Comparison of ENCODE assay signal across 1 cellular context in the genomic region with DNA sequence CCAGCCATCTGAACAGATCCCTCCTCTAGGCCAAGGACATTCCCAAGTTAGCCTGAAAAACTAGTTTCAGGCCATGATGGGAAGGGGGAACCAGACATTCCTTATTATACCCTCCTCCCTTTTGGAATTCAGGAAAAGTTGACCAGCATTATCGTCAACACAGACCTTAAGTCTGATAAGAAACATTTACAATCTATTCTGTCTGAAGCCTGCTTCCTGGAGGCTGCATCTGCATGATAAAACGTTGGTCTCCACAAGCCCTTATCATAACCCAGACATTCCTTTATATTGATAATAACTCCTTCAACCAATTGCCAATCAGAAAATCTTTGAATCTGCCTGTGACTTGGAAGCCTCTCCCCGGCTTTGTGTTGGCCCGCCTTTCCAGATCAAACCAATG.
A peak's percentile ranks its signal among the peaks of the same experiment; 100 is the strongest.
TF ChIP-seq lines count a peak whose summit lies in the region.

No MANE protein-coding gene starts in this region.

TF ChIP-seq in K562, 482 proteins besides CTCF, POLR2A, EP300 and RAD21 (continued from another document):
- TF ChIP-seq GATAD2A (IDR thresholded peaks at IDR 0.05) (no peak), FOXA1 (IDR thresholded peaks at IDR 0.05; ENCODE audit: borderline replicate concordance) (no peak), MTA3 (IDR thresholded peaks at IDR 0.05; ENCODE audit: borderline replicate concordance) (0 out of 2 replicates have a peak, but pooled peaks have one; percentile 27), CTBP1 (IDR thresholded peaks at IDR 0.05; ENCODE audit: borderline replicate concordance) (peak; percentile 30; the same call in 1 of the 2 replicates), SNIP1 (IDR thresholded peaks at IDR 0.05; ENCODE audit: low read depth) (no peak), SRSF1 (IDR thresholded peaks at IDR 0.05; ENCODE audit: low read depth, low read length) (no peak), COPS2 (conservative IDR thresholded peaks at IDR 0.05) (no peak), NFYB (IDR thresholded peaks at IDR 0.05; ENCODE audit: extremely low read depth, insufficient read length) (no peak), MYBL2 (IDR thresholded peaks at IDR 0.05; ENCODE audit: low read depth) (no peak), MYBL2 (CRISPR knock-in tag; IDR thresholded peaks at IDR 0.05; ENCODE audit: borderline replicate concordance) (no peak), LCOR (CRISPR knock-in tag; IDR thresholded peaks at IDR 0.05) (no peak), TFAP4 (CRISPR knock-in tag; IDR thresholded peaks at IDR 0.05; ENCODE audit: borderline replicate concordance) (no peak), IRF2 (CRISPR knock-in tag; IDR thresholded peaks at IDR 0.05) (no peak), ZBED1 (IDR thresholded peaks at IDR 0.05) (no peak), NCOA1 (IDR thresholded peaks at IDR 0.05; ENCODE audit: low read depth) (no peak), ZNF695 (CRISPR knock-in tag; IDR thresholded peaks at IDR 0.05) (no peak), NUFIP1 (IDR thresholded peaks at IDR 0.05; ENCODE audit: partially characterized antibody) (no peak), SP2 (IDR thresholded peaks at IDR 0.05; ENCODE audit: extremely low read depth, low read depth, low read length, poor library complexity, severe bottlenecking) (no peak), CC2D1A (IDR thresholded peaks at IDR 0.05) (peak; percentile 70; the same call in 1 of the 2 replicates), ZNF41 (CRISPR knock-in tag; conservative IDR thresholded peaks at IDR 0.05) (no peak), TRIM28 (IDR thresholded peaks at IDR 0.05) (no peak)
- TF ChIP-seq, protein P1, sequence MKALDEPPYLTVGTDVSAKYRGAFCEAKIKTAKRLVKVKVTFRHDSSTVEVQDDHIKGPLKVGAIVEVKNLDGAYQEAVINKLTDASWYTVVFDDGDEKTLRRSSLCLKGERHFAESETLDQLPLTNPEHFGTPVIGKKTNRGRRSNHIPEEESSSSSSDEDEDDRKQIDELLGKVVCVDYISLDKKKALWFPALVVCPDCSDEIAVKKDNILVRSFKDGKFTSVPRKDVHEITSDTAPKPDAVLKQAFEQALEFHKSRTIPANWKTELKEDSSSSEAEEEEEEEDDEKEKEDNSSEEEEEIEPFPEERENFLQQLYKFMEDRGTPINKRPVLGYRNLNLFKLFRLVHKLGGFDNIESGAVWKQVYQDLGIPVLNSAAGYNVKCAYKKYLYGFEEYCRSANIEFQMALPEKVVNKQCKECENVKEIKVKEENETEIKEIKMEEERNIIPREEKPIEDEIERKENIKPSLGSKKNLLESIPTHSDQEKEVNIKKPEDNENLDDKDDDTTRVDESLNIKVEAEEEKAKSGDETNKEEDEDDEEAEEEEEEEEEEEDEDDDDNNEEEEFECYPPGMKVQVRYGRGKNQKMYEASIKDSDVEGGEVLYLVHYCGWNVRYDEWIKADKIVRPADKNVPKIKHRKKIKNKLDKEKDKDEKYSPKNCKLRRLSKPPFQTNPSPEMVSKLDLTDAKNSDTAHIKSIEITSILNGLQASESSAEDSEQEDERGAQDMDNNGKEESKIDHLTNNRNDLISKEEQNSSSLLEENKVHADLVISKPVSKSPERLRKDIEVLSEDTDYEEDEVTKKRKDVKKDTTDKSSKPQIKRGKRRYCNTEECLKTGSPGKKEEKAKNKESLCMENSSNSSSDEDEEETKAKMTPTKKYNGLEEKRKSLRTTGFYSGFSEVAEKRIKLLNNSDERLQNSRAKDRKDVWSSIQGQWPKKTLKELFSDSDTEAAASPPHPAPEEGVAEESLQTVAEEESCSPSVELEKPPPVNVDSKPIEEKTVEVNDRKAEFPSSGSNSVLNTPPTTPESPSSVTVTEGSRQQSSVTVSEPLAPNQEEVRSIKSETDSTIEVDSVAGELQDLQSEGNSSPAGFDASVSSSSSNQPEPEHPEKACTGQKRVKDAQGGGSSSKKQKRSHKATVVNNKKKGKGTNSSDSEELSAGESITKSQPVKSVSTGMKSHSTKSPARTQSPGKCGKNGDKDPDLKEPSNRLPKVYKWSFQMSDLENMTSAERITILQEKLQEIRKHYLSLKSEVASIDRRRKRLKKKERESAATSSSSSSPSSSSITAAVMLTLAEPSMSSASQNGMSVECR (CRISPR knock-in tag; IDR thresholded peaks at IDR 0.05): no peak
- TF ChIP-seq, protein P2, sequence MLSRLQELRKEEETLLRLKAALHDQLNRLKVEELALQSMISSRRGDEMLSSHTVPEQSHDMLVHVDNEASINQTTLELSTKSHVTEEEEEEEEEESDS (CRISPR knock-in tag; IDR thresholded peaks at IDR 0.05): no peak
- TF ChIP-seq, protein P3, sequence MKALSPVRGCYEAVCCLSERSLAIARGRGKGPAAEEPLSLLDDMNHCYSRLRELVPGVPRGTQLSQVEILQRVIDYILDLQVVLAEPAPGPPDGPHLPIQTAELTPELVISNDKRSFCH (CRISPR knock-in tag; IDR thresholded peaks at IDR 0.05): no peak
- TF ChIP-seq, protein P3 (tag; IDR thresholded peaks at IDR 0.05): no peak
- TF ChIP-seq, protein P4, sequence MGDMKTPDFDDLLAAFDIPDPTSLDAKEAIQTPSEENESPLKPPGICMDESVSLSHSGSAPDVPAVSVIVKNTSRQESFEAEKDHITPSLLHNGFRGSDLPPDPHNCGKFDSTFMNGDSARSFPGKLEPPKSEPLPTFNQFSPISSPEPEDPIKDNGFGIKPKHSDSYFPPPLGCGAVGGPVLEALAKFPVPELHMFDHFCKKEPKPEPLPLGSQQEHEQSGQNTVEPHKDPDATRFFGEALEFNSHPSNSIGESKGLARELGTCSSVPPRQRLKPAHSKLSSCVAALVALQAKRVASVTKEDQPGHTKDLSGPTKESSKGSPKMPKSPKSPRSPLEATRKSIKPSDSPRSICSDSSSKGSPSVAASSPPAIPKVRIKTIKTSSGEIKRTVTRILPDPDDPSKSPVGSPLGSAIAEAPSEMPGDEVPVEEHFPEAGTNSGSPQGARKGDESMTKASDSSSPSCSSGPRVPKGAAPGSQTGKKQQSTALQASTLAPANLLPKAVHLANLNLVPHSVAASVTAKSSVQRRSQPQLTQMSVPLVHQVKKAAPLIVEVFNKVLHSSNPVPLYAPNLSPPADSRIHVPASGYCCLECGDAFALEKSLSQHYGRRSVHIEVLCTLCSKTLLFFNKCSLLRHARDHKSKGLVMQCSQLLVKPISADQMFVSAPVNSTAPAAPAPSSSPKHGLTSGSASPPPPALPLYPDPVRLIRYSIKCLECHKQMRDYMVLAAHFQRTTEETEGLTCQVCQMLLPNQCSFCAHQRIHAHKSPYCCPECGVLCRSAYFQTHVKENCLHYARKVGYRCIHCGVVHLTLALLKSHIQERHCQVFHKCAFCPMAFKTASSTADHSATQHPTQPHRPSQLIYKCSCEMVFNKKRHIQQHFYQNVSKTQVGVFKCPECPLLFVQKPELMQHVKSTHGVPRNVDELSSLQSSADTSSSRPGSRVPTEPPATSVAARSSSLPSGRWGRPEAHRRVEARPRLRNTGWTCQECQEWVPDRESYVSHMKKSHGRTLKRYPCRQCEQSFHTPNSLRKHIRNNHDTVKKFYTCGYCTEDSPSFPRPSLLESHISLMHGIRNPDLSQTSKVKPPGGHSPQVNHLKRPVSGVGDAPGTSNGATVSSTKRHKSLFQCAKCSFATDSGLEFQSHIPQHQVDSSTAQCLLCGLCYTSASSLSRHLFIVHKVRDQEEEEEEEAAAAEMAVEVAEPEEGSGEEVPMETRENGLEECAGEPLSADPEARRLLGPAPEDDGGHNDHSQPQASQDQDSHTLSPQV (IDR thresholded peaks at IDR 0.05): no peak
